27 cellular contexts compared by ENCODE assay signal in the genomic region with DNA sequence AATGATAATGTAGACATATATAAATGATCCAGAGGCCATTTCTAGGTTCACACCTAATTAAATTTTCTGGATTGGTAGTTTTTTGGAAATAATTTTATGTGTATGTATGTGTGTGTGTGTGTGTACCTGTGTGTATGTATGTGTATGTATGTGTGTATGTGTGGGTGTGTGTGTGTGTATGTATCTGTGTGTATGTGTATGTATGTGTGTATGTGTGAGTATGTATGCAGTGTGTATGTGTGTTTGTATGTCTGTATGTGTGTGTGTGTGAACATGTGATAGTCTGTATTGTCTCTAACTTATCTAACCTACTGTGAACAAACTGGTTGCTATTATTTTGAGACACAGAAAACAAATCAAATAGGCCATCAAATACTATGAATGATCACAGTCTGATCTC.
"Had no signal": no experiment of that assay in that cellular context is flagged by ENCODE, and none has a peak within 500 bp of the region (broad histone marks: within the 10 kb centered on the region; RNA-seq: fewer than 3 reads in every experiment).

No MANE protein-coding gene starts in this region.

- H3K4me1 ChIP-seq: left lung, lower lobe of right lung, right atrium auricular region, right lobe of liver, tibial nerve had no signal

- H3K4me3 ChIP-seq: left lung, lower lobe of right lung, neural progenitor cell, ovary, right atrium auricular region, right lobe of liver, smooth muscle cell, tibial nerve had no signal

- FAIRE-seq: keratinocyte had no signal

- H3K27me3 Mint-ChIP-seq: progenitor cell of endocrine pancreas; stimulated activated memory B cell treated with anti-CD40 and anti-IgM and Interleukin-4, amounts not matched to agents 10 μg/mL and 1 μg/mL and 100 μg/mL, for 72 hours had no signal

- ATAC-seq: left cardiac atrium; left lung; lower lobe of right lung; naive thymus-derived CD8-positive, alpha-beta T cell; right lobe of liver; stimulated activated memory B cell treated with anti-CD40 and anti-IgM and Interleukin-4, amounts not matched to agents 10 μg/mL and 1 μg/mL and 100 μg/mL, for 72 hours; stimulated activated naive CD8-positive, alpha-beta T cell treated with anti-CD3 and anti-CD28 coated beads, Interleukin-15, amount 100 ng/mL, for 72 hours had no signal

- H3K27ac ChIP-seq: left lung, lower lobe of right lung, neural progenitor cell, neutrophil, ovary, right atrium auricular region, right lobe of liver, tibial nerve had no signal

- H3K9ac ChIP-seq: neural progenitor cell had no signal

- H3K36me3 Mint-ChIP-seq: naive thymus-derived CD8-positive, alpha-beta T cell; neural progenitor cell; stimulated activated memory B cell treated with anti-CD40 and anti-IgM and Interleukin-4, amounts not matched to agents 10 μg/mL and 1 μg/mL and 100 μg/mL, for 72 hours; type B pancreatic cell had no signal

- H3K36me3 ChIP-seq: left lung, lower lobe of right lung, neural progenitor cell, neutrophil, ovary, right atrium auricular region, right lobe of liver, tibial nerve had no signal

- H3K9me3 ChIP-seq: left lung, lower lobe of right lung, neutrophil, ovary, right atrium auricular region, right lobe of liver, tibial nerve had no signal

- H3K4me1 Mint-ChIP-seq: naive thymus-derived CD8-positive, alpha-beta T cell; neural progenitor cell; stimulated activated memory B cell treated with anti-CD40 and anti-IgM and Interleukin-4, amounts not matched to agents 10 μg/mL and 1 μg/mL and 100 μg/mL, for 72 hours; stimulated activated naive CD8-positive, alpha-beta T cell treated with anti-CD3 and anti-CD28 coated beads, Interleukin-15, amount 100 ng/mL, for 72 hours had no signal

- H3K4me2 ChIP-seq: neural progenitor cell, smooth muscle cell had no signal

- H3K9me3 Mint-ChIP-seq: naive thymus-derived CD8-positive, alpha-beta T cell; nephron progenitor cell; neural progenitor cell; stimulated activated naive CD8-positive, alpha-beta T cell treated with anti-CD3 and anti-CD28 coated beads, Interleukin-15, amount 100 ng/mL, for 72 hours; type B pancreatic cell had no signal

- DNase-seq: hippocampal formation; kidney glomerular epithelial cell; left cardiac atrium; left lung; lower lobe of right lung; mammary epithelial cell; mesenchymal stem cell; naive thymus-derived CD8-positive, alpha-beta T cell; nephron progenitor cell; ovary; right lobe of liver; stimulated activated CD4-positive, alpha-beta T cell treated with anti-CD3 and anti-CD28 coated beads, Interleukin-1b, Interleukin-23, amount 100 ng/mL, for 48 hours; stimulated activated CD4-positive, alpha-beta T cell treated with anti-CD3 and anti-CD28 coated beads, Interleukin-2, amount 100 ng/mL, for 48 hours; stimulated activated CD4-positive, alpha-beta T cell treated with anti-CD3 and anti-CD28 coated beads, Interleukin-4, amount 100 ng/mL, for 4 hours; stimulated activated CD8-positive, alpha-beta memory T cell treated with anti-CD3 and anti-CD28 coated beads, Interleukin-4, amount 100 ng/mL, for 48 hours; stimulated activated naive CD4-positive, alpha-beta T cell treated with Interleukin-2 at 50 U/mL for 16 hours; stimulated activated naive CD8-positive, alpha-beta T cell treated with anti-CD3 and anti-CD28 coated beads, Interleukin-15, amount 100 ng/mL, for 72 hours; substantia nigra had no signal

- H3K27me3 ChIP-seq: left lung, neural progenitor cell, neutrophil, ovary, right atrium auricular region, right lobe of liver, tibial nerve had no signal

- H3K4me3 Mint-ChIP-seq: naive thymus-derived CD8-positive, alpha-beta T cell; nephron progenitor cell; neural progenitor cell; stimulated activated memory B cell treated with anti-CD40 and anti-IgM and Interleukin-4, amounts not matched to agents 10 μg/mL and 1 μg/mL and 100 μg/mL, for 72 hours; stimulated activated naive CD8-positive, alpha-beta T cell treated with anti-CD3 and anti-CD28 coated beads, Interleukin-15, amount 100 ng/mL, for 72 hours; type B pancreatic cell had no signal

- H2AFZ ChIP-seq: neural progenitor cell had no signal

- H3K27ac Mint-ChIP-seq: naive thymus-derived CD8-positive, alpha-beta T cell; neural progenitor cell; progenitor cell of endocrine pancreas; stimulated activated memory B cell treated with anti-CD40 and anti-IgM and Interleukin-4, amounts not matched to agents 10 μg/mL and 1 μg/mL and 100 μg/mL, for 72 hours; stimulated activated naive CD8-positive, alpha-beta T cell treated with anti-CD3 and anti-CD28 coated beads, Interleukin-15, amount 100 ng/mL, for 72 hours; type B pancreatic cell had no signal
